ENCODE assay signal across 7 cellular contexts in the genomic region with DNA sequence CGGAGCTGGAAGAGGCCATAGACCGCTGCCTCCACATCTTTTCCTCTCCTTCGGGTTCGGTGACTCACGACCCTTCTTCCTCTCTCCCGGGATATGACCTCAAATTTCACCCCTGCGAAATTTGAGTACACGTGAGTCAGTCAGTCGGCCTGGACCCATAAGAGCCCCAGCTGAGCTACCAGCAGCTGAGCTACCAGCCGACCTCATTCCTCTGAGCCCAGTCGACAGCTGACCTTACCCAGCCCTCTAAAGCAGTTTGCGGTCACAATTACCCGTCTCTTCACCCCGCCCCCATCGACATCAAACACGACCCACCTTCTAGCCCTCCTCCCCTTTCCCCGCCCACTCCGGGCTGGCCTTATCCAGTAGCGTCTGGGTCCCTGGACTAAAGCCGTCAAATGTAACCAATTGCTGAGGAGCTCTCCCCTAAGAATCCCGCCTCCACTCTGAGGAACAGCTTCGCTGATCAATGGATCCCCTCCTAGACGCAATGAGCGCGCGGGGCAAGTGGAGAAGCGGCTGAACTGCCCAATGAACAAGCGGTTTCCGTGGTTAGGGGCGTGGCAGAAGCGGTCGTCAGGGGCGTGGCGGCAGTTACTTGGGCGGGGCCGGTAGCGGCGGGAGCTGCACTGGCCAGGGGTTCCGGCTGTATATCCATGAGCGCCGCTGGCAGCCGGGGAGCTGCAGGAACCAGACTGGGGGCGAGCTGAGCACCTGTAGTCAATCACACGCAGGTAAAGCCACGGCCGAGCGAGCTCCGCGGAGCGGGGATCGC.
DNase-seq lines count a peak whose midpoint lies in the region; ATAC-seq, FAIRE-seq and TF ChIP-seq lines count a peak whose summit lies in the region.

TSS of gene ABHD2 (plus strand) at position 627 of the 775 bp plus-strand sequence. CDS start 27,872 bp downstream, outside the sequence.

- peak; percentile 95 for ATAC-seq in HG02981 (IDR thresholded peaks at IDR 0.05; ENCODE audit: unreplicated experiment)

- in situ Hi-C loops in astrocyte of the cerebellum (cut with HindIII; ENCODE audit: low sequenced_read_pairs): no loop called here

- H3K4me3 ChIP-seq in astrocyte of the cerebellum (ENCODE audit: low read depth, low read length): peak within 1 kb of the TSS; percentile 93

- peak; percentile 99 for FAIRE-seq in GM18507 (lab: Jason Lieb, UNC)

- DNase-seq in GM18507 (ENCODE audit: extremely low spot score, insufficient read length, low read depth) (peak; percentile 96), NCI-H2029 treated with DMSO at 0.1 percent for 48 hours (lab: John Stamatoyannopoulos, UW) (peak; percentile 88), T-helper 9 cell (peak; percentile 95), astrocyte of the cerebellum (ENCODE audit: low read depth) (peak; percentile 100), hepatic stellate cell (ENCODE audit: low spot score) (peak; percentile 96), retina (peak; percentile 98)

- TF ChIP-seq CTCF in astrocyte of the cerebellum (IDR thresholded peaks at IDR 0.05; ENCODE audit: low read depth, low read length, missing control alignments): no peak

Comparison
In these comparisons a context has a peak if more than half of its experiments do, and no peak if none do; other contexts are left out.
1. Peak in every context shown above with its lines: DNase-seq, ATAC-seq and H3K4me3 ChIP-seq.